Comparison of ENCODE assay signal across 39 cellular contexts in genomic region chr12:119762619-119763018, GRCh38.
"Had no signal": no experiment of that assay in that cellular context is flagged by ENCODE, and none has a peak within 500 bp of the region (broad histone marks: within the 10 kb centered on the region; RNA-seq: fewer than 3 reads in every experiment).

No MANE protein-coding gene starts in this region.

- H3K4me1 ChIP-seq: adrenal gland, ascending aorta, body of pancreas, breast epithelium had no signal

- H3K36me3 ChIP-seq: adrenal gland, ascending aorta, brain microvascular endothelial cell, breast epithelium, cardiac muscle cell had no signal

- H3K27ac Mint-ChIP-seq: activated naive CD4-positive, alpha-beta T cell treated with anti-CD3 and anti-CD28 coated beads for 36 hours; activated naive CD4-positive, alpha-beta T cell treated with anti-CD3 and anti-CD28 coated beads, Interleukin-2, amount 10 ng/mL, durations not matched to agents 7 days and 5 days; activated naive CD4-positive, alpha-beta T cell treated with anti-CD3 and anti-CD28 coated beads, Interleukin-2, amount 50 U/mL, for 24 hours; activated naive CD4-positive, alpha-beta T cell treated with anti-CD3 and anti-CD28 coated beads, Interleukin-2, amount 50 U/mL, for 72 hours; activated naive CD8-positive, alpha-beta T cell; activated naive CD8-positive, alpha-beta T cell treated with anti-CD3 and anti-CD28 coated beads for 36 hours; activated naive CD8-positive, alpha-beta T cell treated with anti-CD3 and anti-CD28 coated beads, Interleukin-2, amount 10 ng/mL, durations not matched to agents 7 days and 5 days; activated naive CD8-positive, alpha-beta T cell treated with anti-CD3 and anti-CD28 coated beads, Interleukin-2, amount 50 U/mL, for 24 hours; activated T-cell treated with anti-CD3 and anti-CD28 coated beads, Interleukin-2, amount 50 U/mL, for 24 hours; activated T-cell treated with anti-CD3 and anti-CD28 coated beads, Interleukin-2, amount 50 U/mL, for 72 hours; activated T-helper 1 cell treated with anti-CD3 and anti-CD28 coated beads, Interleukin-12 subunit alpha, Interleukin-12 subunit beta, Interleukin-2, Interleukin-4 antibody, amounts not matched to agents 30 ng/mL and 10 ng/mL and 1 ng/mL, durations not matched to agents 14 hours and 24 hours and 36 hours; activated T-helper 17 cell treated with anti-CD3 and anti-CD28 coated beads, Interleukin-2, amount 50 U/mL, for 72 hours; activated T-helper 2 cell treated with anti-CD3 and anti-CD28 coated beads, Interferon-gamma antibody, Interleukin-2, Interleukin-4, amounts not matched to agents 10 μg/mL and 5 μg/mL and 100 μg/mL, durations not matched to agents 14 hours and 24 hours and 36 hours; brain had no signal

- H3K4me3 Mint-ChIP-seq: activated naive CD4-positive, alpha-beta T cell treated with anti-CD3 and anti-CD28 coated beads for 36 hours; activated naive CD4-positive, alpha-beta T cell treated with anti-CD3 and anti-CD28 coated beads, Interleukin-2, amount 10 ng/mL, durations not matched to agents 7 days and 5 days; activated naive CD4-positive, alpha-beta T cell treated with anti-CD3 and anti-CD28 coated beads, Interleukin-2, amount 50 U/mL, for 24 hours; activated naive CD8-positive, alpha-beta T cell; activated naive CD8-positive, alpha-beta T cell treated with anti-CD3 and anti-CD28 coated beads for 36 hours; activated naive CD8-positive, alpha-beta T cell treated with anti-CD3 and anti-CD28 coated beads, Interleukin-2, amount 10 ng/mL, durations not matched to agents 7 days and 5 days; activated naive CD8-positive, alpha-beta T cell treated with anti-CD3 and anti-CD28 coated beads, Interleukin-2, amount 50 U/mL, for 24 hours; activated T-cell treated with anti-CD3 and anti-CD28 coated beads, Interleukin-2, amount 50 U/mL, for 24 hours; activated T-cell treated with anti-CD3 and anti-CD28 coated beads, Interleukin-2, amount 50 U/mL, for 4 hours; activated T-cell treated with anti-CD3 and anti-CD28 coated beads, Interleukin-2, amount 50 U/mL, for 72 hours; activated T-helper 1 cell treated with anti-CD3 and anti-CD28 coated beads, Interleukin-12 subunit alpha, Interleukin-12 subunit beta, Interleukin-2, Interleukin-4 antibody, amounts not matched to agents 30 ng/mL and 10 ng/mL and 1 ng/mL, durations not matched to agents 14 hours and 24 hours and 36 hours; activated T-helper 17 cell treated with anti-CD3 and anti-CD28 coated beads, Interleukin-2, amount 50 U/mL, for 72 hours; brain; central memory CD8-positive, alpha-beta T cell had no signal

- H3K27me3 ChIP-seq: adrenal gland, ascending aorta, body of pancreas, brain microvascular endothelial cell, breast epithelium, cardiac muscle cell had no signal

- H3K27ac ChIP-seq: adrenal gland, ascending aorta, body of pancreas, brain microvascular endothelial cell, breast epithelium, cardiac muscle cell had no signal

- DNase-seq: activated effector memory CD4-positive, alpha-beta T cell treated with anti-CD3 and anti-CD28 coated beads, Interleukin-2, amount 50 U/mL, for 16 hours; activated effector memory CD4-positive, alpha-beta T cell treated with Interleukin-2 at 50 U/mL for 16 hours; activated gamma-delta T cell; activated gamma-delta T cell treated with Interleukin-2 at 50 U/mL for 16 hours; activated naive CD4-positive, alpha-beta T cell; activated naive CD4-positive, alpha-beta T cell treated with anti-CD3 and anti-CD28 coated beads for 36 hours; activated naive CD4-positive, alpha-beta T cell treated with anti-CD3 and anti-CD28 coated beads, Interleukin-2, amount 10 ng/mL, durations not matched to agents 7 days and 5 days; activated naive CD4-positive, alpha-beta T cell treated with anti-CD3 and anti-CD28 coated beads, Interleukin-2, amount 50 U/mL, for 16 hours; activated naive CD4-positive, alpha-beta T cell treated with Interleukin-2 at 50 U/mL for 16 hours; activated naive CD8-positive, alpha-beta T cell treated with anti-CD3 and anti-CD28 coated beads for 36 hours; activated naive CD8-positive, alpha-beta T cell treated with anti-CD3 and anti-CD28 coated beads, Interleukin-2, amount 10 ng/mL, durations not matched to agents 7 days and 5 days; activated naive CD8-positive, alpha-beta T cell treated with anti-CD3 and anti-CD28 coated beads, Interleukin-2, amount 50 U/mL, for 24 hours; activated T-cell treated with anti-CD3 and anti-CD28 coated beads, Interleukin-2, amount 50 U/mL, for 24 hours; activated T-cell treated with anti-CD3 and anti-CD28 coated beads, Interleukin-2, amount 50 U/mL, for 4 hours; activated T-cell treated with anti-CD3 and anti-CD28 coated beads, Interleukin-2, amount 50 U/mL, for 48 hours; activated T-cell treated with anti-CD3 and anti-CD28 coated beads, Interleukin-2, amount 50 U/mL, for 72 hours; adrenal gland; amniotic stem cell; amygdala; anterior cingulate cortex; aorta; body of pancreas; brain microvascular endothelial cell; caudate nucleus; central memory CD4-positive, alpha-beta T cell; cerebellar nuclear complex had no signal

- ATAC-seq: activated naive CD4-positive, alpha-beta T cell treated with anti-CD3 and anti-CD28 coated beads, Interleukin-2, amount 50 U/mL, for 72 hours; activated naive CD8-positive, alpha-beta T cell treated with anti-CD3 and anti-CD28 coated beads, Interleukin-2, amount 50 U/mL, for 24 hours; activated T-cell treated with anti-CD3 and anti-CD28 coated beads, Interleukin-2, amount 50 U/mL, for 4 hours; activated T-cell treated with anti-CD3 and anti-CD28 coated beads, Interleukin-2, amount 50 U/mL, for 72 hours; activated T-helper 17 cell treated with anti-CD3 and anti-CD28 coated beads, Interleukin-2, amount 50 U/mL, for 72 hours; body of pancreas had no signal

- FAIRE-seq: astrocyte, bronchial epithelial cell had no signal

- H3K4me3 ChIP-seq: adrenal gland, ascending aorta, body of pancreas, breast epithelium, cardiac muscle cell had no signal

- H3K4me1 Mint-ChIP-seq: activated naive CD4-positive, alpha-beta T cell treated with anti-CD3 and anti-CD28 coated beads, Interleukin-2, amount 10 ng/mL, durations not matched to agents 7 days and 5 days; activated naive CD4-positive, alpha-beta T cell treated with anti-CD3 and anti-CD28 coated beads, Interleukin-2, amount 50 U/mL, for 24 hours; activated naive CD8-positive, alpha-beta T cell treated with anti-CD3 and anti-CD28 coated beads for 36 hours; activated naive CD8-positive, alpha-beta T cell treated with anti-CD3 and anti-CD28 coated beads, Interleukin-2, amount 10 ng/mL, durations not matched to agents 7 days and 5 days; activated naive CD8-positive, alpha-beta T cell treated with anti-CD3 and anti-CD28 coated beads, Interleukin-2, amount 50 U/mL, for 24 hours; activated T-helper 17 cell treated with anti-CD3 and anti-CD28 coated beads, Interleukin-2, amount 50 U/mL, for 72 hours; brain; central memory CD8-positive, alpha-beta T cell had no signal

- H3K27me3 Mint-ChIP-seq: activated naive CD4-positive, alpha-beta T cell treated with anti-CD3 and anti-CD28 coated beads, Interleukin-2, amount 10 ng/mL, durations not matched to agents 7 days and 5 days; activated naive CD4-positive, alpha-beta T cell treated with anti-CD3 and anti-CD28 coated beads, Interleukin-2, amount 50 U/mL, for 24 hours; activated naive CD8-positive, alpha-beta T cell; activated naive CD8-positive, alpha-beta T cell treated with anti-CD3 and anti-CD28 coated beads for 36 hours; activated naive CD8-positive, alpha-beta T cell treated with anti-CD3 and anti-CD28 coated beads, Interleukin-2, amount 10 ng/mL, durations not matched to agents 7 days and 5 days; activated naive CD8-positive, alpha-beta T cell treated with anti-CD3 and anti-CD28 coated beads, Interleukin-2, amount 50 U/mL, for 24 hours; activated T-cell treated with anti-CD3 and anti-CD28 coated beads, Interleukin-2, amount 50 U/mL, for 24 hours; activated T-helper 17 cell treated with anti-CD3 and anti-CD28 coated beads, Interleukin-2, amount 50 U/mL, for 72 hours; brain; central memory CD8-positive, alpha-beta T cell had no signal

- H3K9me3 ChIP-seq: ascending aorta, body of pancreas, breast epithelium had no signal

- H3K9me3 Mint-ChIP-seq: activated naive CD4-positive, alpha-beta T cell treated with anti-CD3 and anti-CD28 coated beads, Interleukin-2, amount 10 ng/mL, durations not matched to agents 7 days and 5 days; activated naive CD4-positive, alpha-beta T cell treated with anti-CD3 and anti-CD28 coated beads, Interleukin-2, amount 50 U/mL, for 24 hours; activated naive CD8-positive, alpha-beta T cell treated with anti-CD3 and anti-CD28 coated beads, Interleukin-2, amount 10 ng/mL, durations not matched to agents 7 days and 5 days; activated naive CD8-positive, alpha-beta T cell treated with anti-CD3 and anti-CD28 coated beads, Interleukin-2, amount 50 U/mL, for 24 hours; activated T-cell treated with anti-CD3 and anti-CD28 coated beads, Interleukin-2, amount 50 U/mL, for 72 hours; activated T-helper 2 cell treated with anti-CD3 and anti-CD28 coated beads, Interferon-gamma antibody, Interleukin-2, Interleukin-4, amounts not matched to agents 10 μg/mL and 5 μg/mL and 100 μg/mL, durations not matched to agents 14 hours and 24 hours and 36 hours; central memory CD8-positive, alpha-beta T cell had no signal
